In genomic region chr17:77320046-77320445, GRCh38 we compare ENCODE assay signal across 8 cellular contexts.
DNase-seq lines count a peak whose midpoint lies in the region; ATAC-seq and TF ChIP-seq lines count a peak whose summit lies in the region.

No MANE protein-coding gene starts in this region.

- TF ChIP-seq CTCF in GM12865 (IDR thresholded peaks at IDR 0.05; ENCODE audit: insufficient read depth, low read depth, low read length, missing control alignments): no peak
- no peak for TF ChIP-seq CTCF in RWPE1 (conservative IDR thresholded peaks at IDR 0.05; ENCODE audit: low read depth)

- DNase-seq in GM12865 (ENCODE audit: low read depth) (no peak), RWPE1 (ENCODE audit: low spot score) (no peak), fibroblast of the conjunctiva (ENCODE audit: low read depth) (peak; percentile 71), NCI-H526 (lab: John Stamatoyannopoulos, UW) (no peak), CD1c-positive myeloid dendritic cell (ENCODE audit: extremely low spot score) (no peak)

- CTCF ChIA-PET in RWPE1 (lab: Yijun Ruan, JAX): no interaction called here

- H3K4me3 ChIP-seq in GM12865 (ENCODE audit: low read depth, low read length) (peak overlapping the region; percentile 94), skin epidermis (peak overlapping the region; percentile 32 to 57 (median 38))

- POLR2A ChIA-PET in RWPE1 (lab: Yijun Ruan, JAX; ENCODE audit: low non-redundant PET): no interaction called here

- H3K27ac ChIP-seq in RWPE1: peak overlapping the region; percentile 100
- H3K27ac ChIP-seq in skin epidermis: peak overlapping the region; percentile 58 to 97 (median 89)

- ATAC-seq in GM19463 (IDR thresholded peaks at IDR 0.05; ENCODE audit: unreplicated experiment): no peak
- ATAC-seq in HG03521 (IDR thresholded peaks at IDR 0.05; ENCODE audit: unreplicated experiment): no peak
